ENCODE assay signal across 8 cellular contexts in genomic region chr15:22811640-22812039, GRCh38. TPM values are rescaled to one million over a fixed set of nuclear protein-coding genes. Genes with fewer than 3 reads are reported as not detected.
DNase-seq lines count a peak whose midpoint lies in the region; ATAC-seq and TF ChIP-seq lines count a peak whose summit lies in the region.

No MANE protein-coding gene starts in this region.

- POLR2A ChIA-PET in WTC11 (lab: Charles Lee): no interaction called here
- POLR2A ChIA-PET in T-cell (lab: Charles Lee): interaction anchor here in 1 of 2 donors (0.6 kb wide), 1 partner anchor 12 kb away, joined by 4 read pairs; no protein-coding TSS in a partner anchor
- POLR2A ChIA-PET in CD8-positive, alpha-beta memory T cell (lab: Charles Lee): no interaction called here

- DNase-seq in 8988T: peak; percentile 28
- peak; percentile 38 for DNase-seq in WTC11 (ENCODE audit: low spot score)
- peak; percentile 27 for DNase-seq in iris pigment epithelial cell (ENCODE audit: low read depth)
- no peak for DNase-seq in T-cell
- no peak for DNase-seq in NCI-H2029 treated with DMSO at 0.1 percent for 48 hours (lab: John Stamatoyannopoulos, UW)
- DNase-seq in CD8-positive, alpha-beta memory T cell: no peak

- no peaks in the 10 kb centered on the region for H3K9me3 ChIP-seq in CD8-positive, alpha-beta memory T cell (ENCODE audit: low read length)

- TF ChIP-seq CTCF in GM12872 (IDR thresholded peaks at IDR 0.05; ENCODE audit: insufficient read depth, low read depth, low read length) (peak; percentile 54), WTC11 (IDR thresholded peaks at IDR 0.05) (no peak)

- H3K4me1 Mint-ChIP-seq in WTC11 (peaks cover 4% of the 10 kb centered on the region), T-cell (peaks cover 0 to 12% (median 5%) of the 10 kb centered on the region in 3 donors)
- H3K4me1 Mint-ChIP-seq in CD8-positive, alpha-beta memory T cell: peaks cover 7 to 13% (median 13%) of the 10 kb centered on the region in 3 donors

- no peaks in the 10 kb centered on the region for H3K27me3 Mint-ChIP-seq in WTC11 (ENCODE audit: low read depth)
- H3K27me3 Mint-ChIP-seq in T-cell: no peaks in the 10 kb centered on the region
- H3K27me3 Mint-ChIP-seq in CD8-positive, alpha-beta memory T cell: no peaks in the 10 kb centered on the region

- CTCF ChIA-PET in WTC11 (lab: Charles Lee) (interaction anchor here (0.7 to 1.3 kb wide), 3 partner anchors 15 to 28 kb away, joined by 3 to 5 read pairs (median 4); no protein-coding TSS in a partner anchor), T-cell (lab: Charles Lee) (no interaction called here)
- CTCF ChIA-PET in CD8-positive, alpha-beta memory T cell (lab: Charles Lee): interaction anchor here (1.0 kb wide), 2 partner anchors 11 to 15 kb away, joined by 3 to 4 read pairs; no protein-coding TSS in a partner anchor

- ATAC-seq in WTC11: peak; percentile 48
- no peak for ATAC-seq in T-cell (replicated peaks in 1 of 4)
- ATAC-seq in HG03442 (IDR thresholded peaks at IDR 0.05; ENCODE audit: unreplicated experiment): no peak

- peaks cover 4% of the 10 kb centered on the region for H3K36me3 ChIP-seq in CD8-positive, alpha-beta memory T cell (ENCODE audit: insufficient read depth, low read length)

- no peak overlapping the region for H3K4me3 ChIP-seq in CD8-positive, alpha-beta memory T cell (ENCODE audit: low read length)

- no peaks in the 10 kb centered on the region for H3K9me3 Mint-ChIP-seq in WTC11
- no peaks in the 10 kb centered on the region for H3K9me3 Mint-ChIP-seq in T-cell
- H3K9me3 Mint-ChIP-seq in CD8-positive, alpha-beta memory T cell: no peaks in the 10 kb centered on the region

- H3K36me3 Mint-ChIP-seq in WTC11: peaks cover 24% of the 10 kb centered on the region
- H3K36me3 Mint-ChIP-seq in T-cell: peaks cover 25% of the 10 kb centered on the region
- peaks cover 0 to 39% (median 7%) of the 10 kb centered on the region in 3 donors for H3K36me3 Mint-ChIP-seq in CD8-positive, alpha-beta memory T cell

- peak overlapping the region; percentile 77 for H3K27ac Mint-ChIP-seq in WTC11
- H3K27ac Mint-ChIP-seq in T-cell: no peak overlapping the region
- H3K27ac Mint-ChIP-seq in CD8-positive, alpha-beta memory T cell: peak overlapping the region in 1 of 8 donors; percentile 23

- H3K4me1 ChIP-seq in CD8-positive, alpha-beta memory T cell (ENCODE audit: insufficient read depth, low read length): no peaks in the 10 kb centered on the region

- H3K27me3 ChIP-seq in CD8-positive, alpha-beta memory T cell (ENCODE audit: insufficient read depth, low read length, poor library complexity, severe bottlenecking): no peaks in the 10 kb centered on the region

- H3K27ac ChIP-seq in CD8-positive, alpha-beta memory T cell (ENCODE audit: low read depth, low read length): no peak overlapping the region

- H3K4me3 Mint-ChIP-seq in WTC11: no peak overlapping the region
- no peak overlapping the region for H3K4me3 Mint-ChIP-seq in T-cell
- no peak overlapping the region for H3K4me3 Mint-ChIP-seq in CD8-positive, alpha-beta memory T cell

TF ChIP-seq in WTC11, 78 proteins besides CTCF, POLR2A, EP300 and RAD21:
- no peak for TF ChIP-seq ZNF281 (CRISPR knock-in tag; IDR thresholded peaks at IDR 0.05)
- no peak for TF ChIP-seq FOXP1 (CRISPR knock-in tag; IDR thresholded peaks at IDR 0.05; ENCODE audit: borderline replicate concordance)
- no peak for TF ChIP-seq AR (CRISPR knock-in tag; IDR thresholded peaks at IDR 0.05)
- TF ChIP-seq ZBTB21 (CRISPR knock-in tag; IDR thresholded peaks at IDR 0.05; ENCODE audit: borderline replicate concordance): no peak
- no peak for TF ChIP-seq ATF2 (CRISPR knock-in tag; IDR thresholded peaks at IDR 0.05; ENCODE audit: borderline replicate concordance, low read depth)
- TF ChIP-seq TEAD4 (CRISPR knock-in tag; IDR thresholded peaks at IDR 0.05): no peak
- no peak for TF ChIP-seq NR3C1 (CRISPR knock-in tag; conservative IDR thresholded peaks at IDR 0.05; ENCODE audit: low read depth)

RNA-seq across cellular contexts. Expression of gene NIPA1, which starts 25.2 kb away (rescaled TPM):
- total RNA-seq in WTC11 (2021): 19.0 to 22.4 TPM (median 19.9 TPM) in 3 replicates
- 10 to 100 TPM in 4 of 5 donors, 1 to 10 TPM in 1; 9.0 to 21.1 (median 17.3) TPM for total RNA-seq in T-cell
- total RNA-seq in CD8-positive, alpha-beta memory T cell: 10 to 100 TPM; 33.9 to 35.0 TPM
- 5.3 TPM for polyA plus RNA-seq in CD8-positive, alpha-beta memory T cell

RNA-seq across cellular contexts. Expression of gene NIPA2, which starts 26.8 kb away (rescaled TPM):
- 68.9 to 79.5 TPM (median 69.4 TPM) in 3 replicates for total RNA-seq in WTC11 (2021)
- total RNA-seq in T-cell: 10 to 100 TPM; 34.7 to 45.5 (median 43.2) TPM
- total RNA-seq in CD8-positive, alpha-beta memory T cell: 100 to 1,000 TPM; 102 to 112 TPM
- 55.4 TPM for polyA plus RNA-seq in CD8-positive, alpha-beta memory T cell

Comparison
In these comparisons a context has a peak if more than half of its experiments do, and no peak if none do; other contexts are left out.
1. DNase-seq: peak in 8988T (single experiment), WTC11 (single experiment) and iris pigment epithelial cell (single experiment); none in T-cell (0 of 34), NCI-H2029 treated with DMSO at 0.1 percent for 48 hours (single experiment) and CD8-positive, alpha-beta memory T cell (0 of 5).
2. CTCF ChIA-PET loops: an anchor here in WTC11 (0.7 to 1.3 kb wide) and CD8-positive, alpha-beta memory T cell (1.0 kb wide); none called in T-cell.